In the genomic region with DNA sequence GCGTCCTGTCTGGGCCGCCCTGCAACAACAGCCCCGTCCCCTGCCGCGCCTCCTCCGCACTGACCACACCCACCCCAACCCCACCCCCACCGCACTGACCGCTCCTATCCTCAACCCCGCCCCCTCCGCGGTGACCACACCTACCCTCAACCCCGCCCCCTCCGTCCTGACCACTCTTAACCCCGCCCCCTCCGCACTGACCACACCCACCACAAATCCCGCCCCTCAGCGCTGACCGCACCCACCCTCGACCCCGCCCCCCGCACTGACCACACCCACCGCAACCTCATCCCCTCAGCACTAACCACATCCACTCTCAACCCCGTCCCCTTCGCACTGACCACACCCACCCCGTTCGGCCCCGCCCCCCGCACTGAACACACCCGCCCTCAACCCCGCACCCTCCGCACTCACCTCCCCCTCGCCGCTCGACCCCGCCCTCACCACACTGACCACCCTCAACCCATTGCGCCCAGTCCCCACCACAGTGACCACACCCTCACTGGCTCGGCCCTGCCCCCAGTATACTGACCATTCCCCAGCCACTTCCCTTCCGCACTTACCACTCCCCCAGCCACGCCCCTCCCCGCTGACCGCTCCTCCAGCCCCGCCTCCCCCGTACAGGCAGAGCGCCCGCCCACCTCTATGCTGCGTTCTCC, we compare ENCODE assay signal across 8 cellular contexts. TPM values are rescaled to one million over a fixed set of nuclear protein-coding genes. Genes with fewer than 3 reads are reported as not detected.
DNase-seq lines count a peak whose midpoint lies in the region; ATAC-seq, FAIRE-seq and TF ChIP-seq lines count a peak whose summit lies in the region.

No MANE protein-coding gene starts in this region.

- ATAC-seq in GM21526 (IDR thresholded peaks at IDR 0.05; ENCODE audit: low FRiP score, unreplicated experiment), result peak; percentile 41
- ATAC-seq in WTC11, result peak; percentile 86

- no peaks in the 10 kb centered on the region for H3K79me2 ChIP-seq in mammary epithelial cell (ENCODE audit: insufficient read depth, low read length)

- H3K36me3 ChIP-seq in BJ (ENCODE audit: control insufficient read depth, insufficient read depth, low read length) (no peaks in the 10 kb centered on the region), MG63 (no peaks in the 10 kb centered on the region), mammary epithelial cell (ENCODE audit: insufficient read depth, low read length) (no peaks in the 10 kb centered on the region), small intestine (ENCODE audit: control insufficient read depth in 2 of 2, insufficient read depth in 2 of 2, low read length in 2 of 2) (no peaks in the 10 kb centered on the region)

- no peak for FAIRE-seq in small intestine (lab: Jason Lieb, UNC)

- POLR2A ChIA-PET in BJ (lab: Charles Lee), result no interaction called here
- POLR2A ChIA-PET in WTC11 (lab: Charles Lee), result no interaction called here

- H3K27ac ChIP-seq in mammary epithelial cell (ENCODE audit: insufficient read depth, low read depth, low read length), result no peak overlapping the region
- H3K27ac ChIP-seq in small intestine (ENCODE audit: low read depth in 1 of 2, low read length in 1 of 2), result peak overlapping the region in 1 of 2 donors; percentile 65

- DNase-seq in BJ (ENCODE audit: low read depth), result peak; percentile 70
- peak; percentile 93 for DNase-seq in MG63
- DNase-seq in WTC11 (ENCODE audit: low spot score), result peak; percentile 97
- peak; percentile 86 for DNase-seq in mammary epithelial cell
- DNase-seq in immature natural killer cell, result peak; percentile 76 to 81 (median 77)
- DNase-seq in small intestine, result peak; percentile 62
- no peak for DNase-seq in A172 (ENCODE audit: low spot score)

- peak overlapping the region; percentile 74 for H3K4me3 Mint-ChIP-seq in WTC11
- H3K4me3 Mint-ChIP-seq in immature natural killer cell, result peak overlapping the region; percentile 73 to 86 (median 83)

- H3K27me3 Mint-ChIP-seq in WTC11 (ENCODE audit: low read depth) (peaks cover 31% of the 10 kb centered on the region), immature natural killer cell (ENCODE audit: low read depth in 3 of 3) (peaks cover 18 to 31% (median 28%) of the 10 kb centered on the region in 3 donors)

- H3K27ac Mint-ChIP-seq in WTC11, result no peak overlapping the region
- peak overlapping the region in 5 of 6 donors; percentile 73 to 90 (median 79) for H3K27ac Mint-ChIP-seq in immature natural killer cell

- H3K9me3 ChIP-seq in MG63, result no peaks in the 10 kb centered on the region
- no peaks in the 10 kb centered on the region for H3K9me3 ChIP-seq in mammary epithelial cell (replicated peaks; ENCODE audit: insufficient read depth, low read length)
- no peaks in the 10 kb centered on the region for H3K9me3 ChIP-seq in small intestine (ENCODE audit: control insufficient read depth, low read depth)

- in situ Hi-C loops in mammary epithelial cell (cut with MboI; ENCODE audit: low sequenced_read_pairs in 2 of 2), result no loop called here

- H3K9ac ChIP-seq in mammary epithelial cell (ENCODE audit: insufficient read depth, low read length), result no peak overlapping the region

- peaks cover 13% of the 10 kb centered on the region for H3K4me1 ChIP-seq in mammary epithelial cell (ENCODE audit: insufficient read depth, low read length)
- peaks cover 0 to 4% of the 10 kb centered on the region in 2 donors for H3K4me1 ChIP-seq in small intestine (ENCODE audit: control insufficient read depth in 2 of 2, insufficient read depth in 1 of 2, low read depth in 1 of 2, low read length in 1 of 2)

- H4K20me1 ChIP-seq in mammary epithelial cell (ENCODE audit: insufficient read depth, low read length), result no peaks in the 10 kb centered on the region

- H3K4me3 ChIP-seq in BJ (ENCODE audit: low read depth, low read length), result peak overlapping the region; percentile 67
- peak overlapping the region; percentile 56 for H3K4me3 ChIP-seq in MG63
- H3K4me3 ChIP-seq in mammary epithelial cell (replicated peaks in 1 of 3; ENCODE audit: insufficient read depth in 1 of 3, low read depth in 2 of 3, low read length in 3 of 3), result peak overlapping the region; percentile 62 to 88 (median 69)
- peak overlapping the region; percentile 17 to 43 for H3K4me3 ChIP-seq in small intestine (ENCODE audit: low read depth in 1 of 2, low read length in 2 of 2)

- intact Hi-C loops in mammary epithelial cell (cut with micrococcal nuclease), result loop anchor here (5.0 to 10.0 kb wide), 2 partner anchors 75 to 312 kb away; no protein-coding TSS in a partner anchor

- TF ChIP-seq CTCF in BJ (IDR thresholded peaks at IDR 0.05; ENCODE audit: insufficient read depth, low read depth, low read length) (no peak), WTC11 (IDR thresholded peaks at IDR 0.05) (no peak), mammary epithelial cell (conservative IDR thresholded peaks at IDR 0.05 in 1 of 2, IDR thresholded peaks at IDR 0.05 in 1 of 2; ENCODE audit: extremely low read depth in 1 of 2, insufficient read depth in 1 of 2, low read depth in 1 of 2, low read length in 2 of 2) (no peak)

- H3K36me3 Mint-ChIP-seq in WTC11, result no peaks in the 10 kb centered on the region
- H3K36me3 Mint-ChIP-seq in immature natural killer cell, result no peaks in the 10 kb centered on the region

- no TSS peak for BruUV-seq in mammary epithelial cell (replicated peaks; lab: Mats Ljungman, UMichigan)

- peak overlapping the region; percentile 99 for H3K4me2 ChIP-seq in mammary epithelial cell (ENCODE audit: insufficient read depth, low read depth, low read length)

- dilution Hi-C loops in mammary epithelial cell (cut with HindIII; ENCODE audit: low sequenced_read_pairs), result no loop called here

- H3K9me3 Mint-ChIP-seq in WTC11 (no peaks in the 10 kb centered on the region), immature natural killer cell (no peaks in the 10 kb centered on the region)

- H3K27me3 ChIP-seq in BJ (ENCODE audit: control insufficient read depth, insufficient read depth, low read length), result 0 out of 2 replicates have a peak, but pooled peaks cover 2% of the 10 kb centered on the region
- no peaks in the 10 kb centered on the region for H3K27me3 ChIP-seq in MG63
- no peaks in the 10 kb centered on the region for H3K27me3 ChIP-seq in mammary epithelial cell (ENCODE audit: insufficient read depth, low read length)
- H3K27me3 ChIP-seq in small intestine (ENCODE audit: control insufficient read depth in 2 of 2, insufficient read depth in 2 of 2, low read length in 2 of 2), result no peaks in the 10 kb centered on the region

- CTCF ChIA-PET in BJ (lab: Yijun Ruan, JAX) (interaction anchor here (1.6 kb wide), 1 partner anchor 155 kb away, joined by 3 read pairs; no protein-coding TSS in a partner anchor), WTC11 (lab: Charles Lee) (interaction anchor here (1.5 kb wide), 1 partner anchor 182 kb away, joined by 6 read pairs; no protein-coding TSS in a partner anchor), mammary epithelial cell (lab: Charles Lee; ENCODE audit: low non-redundant PET) (no interaction called here)

- H3K4me1 Mint-ChIP-seq in WTC11, result peaks cover 4% of the 10 kb centered on the region; the same call in 1 of the 2 replicates
- peaks cover 43 to 48% of the 10 kb centered on the region in 2 donors for H3K4me1 Mint-ChIP-seq in immature natural killer cell

- peak overlapping the region; percentile 97 for H2AFZ ChIP-seq in mammary epithelial cell (ENCODE audit: low read depth, low read length)

- WGBS in mammary epithelial cell (ENCODE audit: low coverage, missing lambda C conversion rate), result no CpG with 5 or more reads among the region's 46 CpGs
- WGBS in small intestine, 3 donors, result 2 to 8% (median 6%) methylated on average over 27 to 46 of the region's 46 CpGs

TF ChIP-seq in WTC11, 78 proteins besides CTCF, POLR2A, EP300 and RAD21:
- TF ChIP-seq NFATC4 (CRISPR knock-in tag; IDR thresholded peaks at IDR 0.05) (no peak), JAZF1 (CRISPR knock-in tag; IDR thresholded peaks at IDR 0.05) (no peak), RELA (CRISPR knock-in tag; IDR thresholded peaks at IDR 0.05; ENCODE audit: borderline replicate concordance) (no peak), MAX (CRISPR knock-in tag; IDR thresholded peaks at IDR 0.05) (no peak), NFE2L1 (CRISPR knock-in tag; IDR thresholded peaks at IDR 0.05) (no peak), GTF2I (CRISPR knock-in tag; conservative IDR thresholded peaks at IDR 0.05) (no peak), ZNF121 (CRISPR knock-in tag; IDR thresholded peaks at IDR 0.05) (no peak), TEAD4 (CRISPR knock-in tag; IDR thresholded peaks at IDR 0.05) (no peak), RORB (CRISPR knock-in tag; IDR thresholded peaks at IDR 0.05) (no peak)
TF ChIP-seq in WTC11: peak in this region for 0.

RNA-seq across cellular contexts. Expression of gene F2RL3, which starts 8.2 kb away (rescaled TPM):
- polyA plus RNA-seq in BJ (2011; rRNA removed) (0.05 TPM in 1 of 2 replicates, not detected in the other), mammary epithelial cell (0.01 TPM), immature natural killer cell (under 1 TPM in 2 of 3 donors, not detected in 1; 0.48 TPM), small intestine (10 to 100 TPM in 1 of 3 donors, 1 to 10 TPM in 1, under 1 TPM in 1; 0.45 to 13.4 (median 2.2) TPM)
- not detected in 2 replicates for polyA minus RNA-seq in BJ (2011; rRNA and poly(A)+ RNA removed)
- not detected in 2 replicates for total RNA-seq in MG63 (2014; rRNA removed; shearing (Covaris generic); ENCODE audit: low replicate concordance)
- total RNA-seq in WTC11 (2021) (0.11 to 0.14 TPM in 2 of 3 replicates, not detected in the other), mammary epithelial cell (1 to 10 TPM in 1 of 2 donors, under 1 TPM in 1; 0.19 to 1.0 TPM)
- polyA minus RNA-seq in mammary epithelial cell, result not detected
- total RNA-seq in A172 (2014; rRNA removed; shearing (Covaris generic)), result not detected in 2 replicates
